Comparison of ENCODE assay signal across 8 cellular contexts in the genomic region with DNA sequence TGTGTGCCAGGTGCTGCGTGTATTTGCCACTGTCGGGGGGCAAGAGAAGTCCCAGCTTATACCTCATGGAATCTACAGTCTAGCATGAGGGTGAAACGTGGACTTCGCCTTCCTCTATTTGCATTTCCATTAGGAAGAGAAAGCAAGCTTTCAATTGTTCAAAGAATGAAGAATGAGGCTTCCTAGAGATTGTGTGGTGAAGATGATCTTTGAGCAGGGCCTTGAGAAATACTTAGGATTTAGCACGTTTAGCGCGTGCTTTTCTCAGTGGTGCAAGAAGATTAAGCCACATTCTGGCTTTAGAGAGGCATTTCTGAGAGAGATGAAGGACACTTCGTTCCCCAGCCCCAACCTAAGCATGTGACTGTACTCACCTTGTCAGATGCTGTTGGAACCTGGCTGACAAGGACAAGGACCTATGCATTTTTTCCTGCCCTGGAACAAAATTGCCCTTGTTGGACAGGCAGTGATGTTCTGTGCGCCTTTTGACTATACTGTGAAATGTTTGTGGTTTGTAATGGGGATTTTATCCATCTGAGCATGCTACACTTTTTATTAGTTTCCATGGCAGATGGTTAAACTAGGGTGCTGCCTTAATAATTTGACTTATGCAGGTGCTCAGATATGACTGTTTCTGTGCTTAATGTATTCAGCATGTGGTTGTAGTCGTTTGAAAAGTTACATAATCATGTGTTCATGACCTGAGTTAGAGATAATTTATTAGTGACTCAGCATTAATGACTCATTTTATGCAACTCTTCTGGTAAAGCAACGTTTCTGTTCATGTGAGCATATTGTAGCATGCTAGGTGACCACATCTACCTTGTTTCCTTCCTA. TPM values are rescaled to one million over a fixed set of nuclear protein-coding genes. Genes with fewer than 3 reads are reported as not detected.
A peak's percentile ranks its signal among the peaks of the same experiment; 100 is the strongest.
DNase-seq lines count a peak whose midpoint lies in the region; ATAC-seq and TF ChIP-seq lines count a peak whose summit lies in the region.

No MANE protein-coding gene starts in this region.

- H3K36me3 ChIP-seq in aorta (ENCODE audit: control insufficient read depth in 1 of 2, insufficient read depth in 2 of 2, low read length in 1 of 2), result no peaks in the 10 kb centered on the region

- no peak for TF ChIP-seq CTCF in epithelial cell of proximal tubule (conservative IDR thresholded peaks at IDR 0.05; ENCODE audit: low read depth, low read length)

- no peaks in the 10 kb centered on the region for H3K27me3 ChIP-seq in aorta (ENCODE audit: control insufficient read depth in 1 of 2, insufficient read depth in 2 of 2, low read length in 1 of 2)

- 76 to 78% methylated on average over 11 of the region's 11 CpGs for WGBS in aorta, 2 donors

- intact Hi-C loops in aorta (cut with DNase I), result no loop called here

- H3K9me3 ChIP-seq in aorta (ENCODE audit: control insufficient read depth, low read length), result no peaks in the 10 kb centered on the region

- no peak for TF ChIP-seq EP300 in Ishikawa (IDR thresholded peaks at IDR 0.05; ENCODE audit: borderline replicate concordance)

- peaks cover 3 to 13% of the 10 kb centered on the region in 2 donors for H3K4me1 ChIP-seq in aorta (ENCODE audit: control insufficient read depth in 1 of 2, insufficient read depth in 2 of 2, low read length in 2 of 2)

- no peak for TF ChIP-seq RAD21 in Ishikawa (IDR thresholded peaks at IDR 0.05; ENCODE audit: low read depth)

- no peak overlapping the region for H3K4me3 ChIP-seq in epithelial cell of proximal tubule (ENCODE audit: low read depth, low read length)
- no peak overlapping the region for H3K4me3 ChIP-seq in aorta (ENCODE audit: low read length in 2 of 2)

- ATAC-seq in GM18499 (IDR thresholded peaks at IDR 0.05; ENCODE audit: insufficient read depth, unreplicated experiment) (peak; percentile 60), GM21786 (IDR thresholded peaks at IDR 0.05; ENCODE audit: unreplicated experiment) (peak; percentile 65), aorta (ENCODE audit: low FRiP score) (peak; percentile 55)

- DNase-seq in epithelial cell of proximal tubule (ENCODE audit: low read depth) (peak; percentile 68), aorta (no peak), HUDEP-2 (lab: John Stamatoyannopoulos, UW; ENCODE audit: unreplicated experiment in 76 of 76) (no peak), NCI-H1092 treated with DMSO at 0.1 percent for 48 hours (lab: John Stamatoyannopoulos, UW) (no peak), OCI-M2 (lab: John Stamatoyannopoulos, UW; ENCODE audit: unreplicated experiment) (no peak)

- no peak overlapping the region for H3K27ac ChIP-seq in aorta (ENCODE audit: low read depth in 1 of 2, low read length in 2 of 2)

TF ChIP-seq in Ishikawa, 13 proteins besides CTCF, POLR2A, EP300 and RAD21:
- TF ChIP-seq NFIC (IDR thresholded peaks at IDR 0.05) (no peak), CEBPB (IDR thresholded peaks at IDR 0.05) (no peak; the same call in 1 of the 2 replicates), FOXM1 (IDR thresholded peaks at IDR 0.05; ENCODE audit: borderline replicate concordance, low read depth) (no peak), TCF12 (IDR thresholded peaks at IDR 0.05; ENCODE audit: low read depth) (no peak)
- TF ChIP-seq, protein P1, sequence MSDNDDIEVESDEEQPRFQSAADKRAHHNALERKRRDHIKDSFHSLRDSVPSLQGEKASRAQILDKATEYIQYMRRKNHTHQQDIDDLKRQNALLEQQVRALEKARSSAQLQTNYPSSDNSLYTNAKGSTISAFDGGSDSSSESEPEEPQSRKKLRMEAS (IDR thresholded peaks at IDR 0.05), result peak; percentile 21; the same call in 1 of the 2 replicates

RNA-seq across cellular contexts. Expression of a gene that starts 10.7 kb away (rescaled TPM):
- total RNA-seq in epithelial cell of proximal tubule, result 25.4 and 25.8 TPM in 2 replicates
- total RNA-seq in aorta, result 10 to 100 TPM; 63.4 to 86.1 TPM
- 10 to 100 TPM in 1 of 2 donors, 1 to 10 TPM in 1; 2.4 to 16.7 TPM for polyA plus RNA-seq in aorta
